In genomic region chr16:17377360-17378324, GRCh38 we compare ENCODE assay signal across 9 cellular contexts.
DNase-seq lines count a peak whose midpoint lies in the region; ATAC-seq lines count a peak whose summit lies in the region.
"Had no signal": no experiment of that assay in that cellular context is flagged by ENCODE, and none has a peak within 500 bp of the region (broad histone marks: within the 10 kb centered on the region; RNA-seq: fewer than 3 reads in every experiment).

No MANE protein-coding gene starts in this region.

- peak overlapping the region in 1 of 4 donors; percentile 15 for H3K4me3 Mint-ChIP-seq in CD4-positive, CD25-positive, alpha-beta regulatory T cell

- no peaks in the 10 kb centered on the region for H3K27me3 Mint-ChIP-seq in CD4-positive, CD25-positive, alpha-beta regulatory T cell

- no peak overlapping the region for H3K27ac ChIP-seq in CD4-positive, CD25-positive, alpha-beta regulatory T cell (ENCODE audit: insufficient read depth, low read length, poor library complexity, severe bottlenecking)

- H3K4me1 Mint-ChIP-seq in CD4-positive, CD25-positive, alpha-beta regulatory T cell = peaks cover 10 to 67% (median 33%) of the 10 kb centered on the region in 4 donors

- peaks cover 5% of the 10 kb centered on the region for H3K36me3 Mint-ChIP-seq in CD4-positive, CD25-positive, alpha-beta regulatory T cell

- H3K9me3 ChIP-seq in CD4-positive, CD25-positive, alpha-beta regulatory T cell (ENCODE audit: control insufficient read depth in 2 of 2, low read length in 2 of 2) = no peaks in the 10 kb centered on the region

- DNase-seq in CD4-positive, CD25-positive, alpha-beta regulatory T cell = no peak
- DNase-seq in SIG-M5 (lab: John Stamatoyannopoulos, UW) (peak; percentile 24), middle frontal gyrus (ENCODE audit: extremely low spot score, low spot score) (peak; percentile 11), COLO668 (lab: John Stamatoyannopoulos, UW; ENCODE audit: unreplicated experiment) (no peak), NK-92 (lab: John Stamatoyannopoulos, UW; ENCODE audit: unreplicated experiment) (no peak), DMS79 (lab: John Stamatoyannopoulos, UW) (no peak)
- DNase-seq in activated CD8-positive, alpha-beta memory T cell treated with anti-CD3 and anti-CD28 coated beads, Interleukin-2, amount 50 U/mL, for 48 hours = no peak

- H3K4me3 ChIP-seq in CD4-positive, CD25-positive, alpha-beta regulatory T cell (ENCODE audit: low read depth, low read length) = no peak overlapping the region

- no peaks in the 10 kb centered on the region for H3K27me3 ChIP-seq in CD4-positive, CD25-positive, alpha-beta regulatory T cell (ENCODE audit: control insufficient read depth, insufficient read depth, low read length)

- peak; percentile 42 to 45 for ATAC-seq in CD4-positive, CD25-positive, alpha-beta regulatory T cell (ENCODE audit: low read depth in 2 of 2)
- ATAC-seq in GM21786 (IDR thresholded peaks at IDR 0.05; ENCODE audit: unreplicated experiment) = peak; percentile 68
- ATAC-seq: Panc1 had no signal

- peak overlapping the region; percentile 31 to 83 (median 69) for H3K27ac Mint-ChIP-seq in CD4-positive, CD25-positive, alpha-beta regulatory T cell

- H3K9me3 Mint-ChIP-seq in CD4-positive, CD25-positive, alpha-beta regulatory T cell = no peaks in the 10 kb centered on the region

- H3K4me1 ChIP-seq in CD4-positive, CD25-positive, alpha-beta regulatory T cell (ENCODE audit: control insufficient read depth, insufficient read depth, low read length, poor library complexity, severe bottlenecking) = no peaks in the 10 kb centered on the region

- H3K36me3 ChIP-seq in CD4-positive, CD25-positive, alpha-beta regulatory T cell (ENCODE audit: control insufficient read depth, insufficient read depth, low read length) = no peaks in the 10 kb centered on the region

Comparison
In these comparisons a context has a peak if more than half of its experiments do, and no peak if none do; other contexts are left out.
1. DNase-seq: peak in SIG-M5 (single experiment) and middle frontal gyrus (single experiment); none in CD4-positive, CD25-positive, alpha-beta regulatory T cell (0 of 3), COLO668 (single experiment), NK-92 (single experiment), DMS79 (single experiment) and activated CD8-positive, alpha-beta memory T cell treated with anti-CD3 and anti-CD28 coated beads, Interleukin-2, amount 50 U/mL, for 48 hours (single experiment).